In genomic region chr9:18343799-18344198, GRCh38 we compare ENCODE assay signal across 17 cellular contexts.
DNase-seq lines count a peak whose midpoint lies in the region; ATAC-seq and TF ChIP-seq lines count a peak whose summit lies in the region.
"Had no signal": no experiment of that assay in that cellular context is flagged by ENCODE, and none has a peak within 500 bp of the region (broad histone marks: within the 10 kb centered on the region; RNA-seq: fewer than 3 reads in every experiment).

No MANE protein-coding gene starts in this region.

- no peak for TF ChIP-seq CTCF in brain microvascular endothelial cell (IDR thresholded peaks at IDR 0.05; ENCODE audit: low read depth, low read length, missing control alignments)
- TF ChIP-seq CTCF in fibroblast of villous mesenchyme (IDR thresholded peaks at IDR 0.05; ENCODE audit: insufficient read depth, low read depth, low read length): no peak

- in situ Hi-C loops in brain microvascular endothelial cell (cut with HindIII; ENCODE audit: low pct_ligation_motif_present, low sequenced_read_pairs): no loop called here

- H3K27ac ChIP-seq in brain microvascular endothelial cell: no peak overlapping the region
- H3K27ac ChIP-seq: C4-2B, lower lobe of right lung, neural progenitor cell had no signal

- peak; percentile 39 for DNase-seq in AG08395 (ENCODE audit: low spot score)
- DNase-seq in HCEC 1CT: peak; percentile 61
- DNase-seq in brain microvascular endothelial cell: peak; percentile 40
- peak; percentile 54 for DNase-seq in fibroblast of villous mesenchyme (ENCODE audit: low read depth)
- no peak for DNase-seq in MG63
- DNase-seq in globus pallidus (ENCODE audit: low spot score): no peak
- DNase-seq in RPMI8226: no peak
- DNase-seq: activated CD4-positive, alpha-beta T cell treated with anti-CD3 and anti-CD28 coated beads, Interleukin-2, amount 50 U/mL, for 4 hours; activated effector memory CD4-positive, alpha-beta T cell treated with anti-CD3 and anti-CD28 coated beads, Interleukin-2, amount 50 U/mL, for 16 hours; cortex of kidney; islet precursor cell; Kasumi-1; lower lobe of right lung; T-helper 2 cell had no signal

- H3K27me3 ChIP-seq in brain microvascular endothelial cell (replicated peaks) (no peaks in the 10 kb centered on the region), MG63 (no peaks in the 10 kb centered on the region)
- H3K27me3 ChIP-seq: neural progenitor cell had no signal

- ATAC-seq in HG03108 (IDR thresholded peaks at IDR 0.05; ENCODE audit: unreplicated experiment): no peak
- ATAC-seq: lower lobe of right lung had no signal

- no peaks in the 10 kb centered on the region for H3K9me3 ChIP-seq in MG63
- H3K9me3 ChIP-seq: lower lobe of right lung had no signal

- H3K36me3 ChIP-seq in brain microvascular endothelial cell (replicated peaks) (no peaks in the 10 kb centered on the region), MG63 (no peaks in the 10 kb centered on the region)
- H3K36me3 ChIP-seq: lower lobe of right lung, neural progenitor cell had no signal

- H3K4me3 ChIP-seq in brain microvascular endothelial cell (ENCODE audit: low read depth, low read length) (no peak overlapping the region), fibroblast of villous mesenchyme (ENCODE audit: low read depth, low read length) (no peak overlapping the region), MG63 (no peak overlapping the region)
- H3K4me3 ChIP-seq: lower lobe of right lung, neural progenitor cell had no signal

Comparison
In these comparisons a context has a peak if more than half of its experiments do, and no peak if none do; other contexts are left out.
1. DNase-seq: peak in AG08395 (single experiment), HCEC 1CT (single experiment), brain microvascular endothelial cell (single experiment) and fibroblast of villous mesenchyme (single experiment); none in MG63 (single experiment), globus pallidus (single experiment) and RPMI8226 (single experiment).